ENCODE assay signal across 12 cellular contexts in the genomic region with DNA sequence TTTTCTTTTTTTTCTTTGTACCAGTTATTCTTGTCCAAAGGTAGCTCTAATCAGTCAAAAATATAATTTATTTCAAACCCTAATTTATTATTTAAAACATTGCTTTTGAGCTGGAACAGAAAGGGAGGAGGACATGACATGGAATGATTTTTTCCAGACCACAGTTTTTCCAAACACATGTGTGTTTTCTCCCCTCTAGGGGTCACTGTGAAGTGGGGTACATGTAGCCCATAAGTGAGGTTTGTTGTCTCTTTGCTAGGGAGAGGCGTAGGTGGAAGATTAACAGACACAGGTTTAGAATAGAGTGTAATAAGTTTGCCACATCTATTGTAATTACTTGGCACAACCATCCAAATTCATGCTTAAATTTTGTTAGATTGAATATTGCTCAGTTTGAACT.
DNase-seq lines count a peak whose midpoint lies in the region; ATAC-seq and TF ChIP-seq lines count a peak whose summit lies in the region.
"Had no signal": no experiment of that assay in that cellular context is flagged by ENCODE, and none has a peak within 500 bp of the region (broad histone marks: within the 10 kb centered on the region; RNA-seq: fewer than 3 reads in every experiment).

No MANE protein-coding gene starts in this region.

- intact Hi-C loops in A673 (cut with micrococcal nuclease; ENCODE audit: unreplicated experiment) = no loop called here

- peaks cover 11% of the 10 kb centered on the region; the same call in 1 of the 2 replicates for H3F3A ChIP-seq in SU-DHL-6 (ENCODE audit: insufficient read depth)

- POLR2A ChIA-PET in A673 (lab: Charles Lee; ENCODE audit: low non-redundant PET) = no interaction called here
- POLR2A ChIA-PET in activated CD4-positive, alpha-beta T cell treated with anti-CD3 and anti-CD28 coated beads, Interleukin-2, amount 10 ng/mL, durations not matched to agents 7 days and 5 days (lab: Charles Lee) = interaction anchor here (0.6 kb wide), 1 partner anchor 8 kb away, joined by 3 read pairs; no protein-coding TSS in a partner anchor

- no peak overlapping the region for H3K9ac ChIP-seq in SU-DHL-6 (ENCODE audit: low read length)

- H3K9me3 Mint-ChIP-seq in activated CD4-positive, alpha-beta T cell treated with anti-CD3 and anti-CD28 coated beads, Interleukin-2, amount 10 ng/mL, durations not matched to agents 7 days and 5 days = no peaks in the 10 kb centered on the region
- H3K9me3 Mint-ChIP-seq: T-cell had no signal

- H3K9me2 ChIP-seq in SU-DHL-6 (replicated peaks; ENCODE audit: insufficient read depth, low read length) = no peaks in the 10 kb centered on the region

- no peaks in the 10 kb centered on the region for H3K79me2 ChIP-seq in SU-DHL-6 (ENCODE audit: insufficient read depth, low read length)

- H3K36me3 ChIP-seq in A673 (ENCODE audit: insufficient read depth, low read length, poor library complexity, severe bottlenecking) (peaks cover 56% of the 10 kb centered on the region), SU-DHL-6 (ENCODE audit: low read length) (peaks cover 29% of the 10 kb centered on the region)

- H3K4me2 ChIP-seq in SU-DHL-6 (ENCODE audit: low read depth, low read length, poor library complexity, severe bottlenecking) = no peak overlapping the region

- H3K4me1 ChIP-seq in A673 (ENCODE audit: insufficient read depth, low read length, poor library complexity, severe bottlenecking) = no peaks in the 10 kb centered on the region

- no TSS peak for BruUV-seq in A673 (replicated peaks; lab: Mats Ljungman, UMichigan)

- no peak overlapping the region for H3K4me3 Mint-ChIP-seq in activated CD4-positive, alpha-beta T cell treated with anti-CD3 and anti-CD28 coated beads, Interleukin-2, amount 10 ng/mL, durations not matched to agents 7 days and 5 days
- H3K4me3 Mint-ChIP-seq: T-cell had no signal

- H3K36me3 Mint-ChIP-seq in activated CD4-positive, alpha-beta T cell treated with anti-CD3 and anti-CD28 coated beads, Interleukin-2, amount 10 ng/mL, durations not matched to agents 7 days and 5 days (ENCODE audit: low read depth) = peaks cover 61% of the 10 kb centered on the region

- no peak overlapping the region for H3K4me3 ChIP-seq in A673 (ENCODE audit: low read depth, low read length, poor library complexity, severe bottlenecking)
- H3K4me3 ChIP-seq in SU-DHL-6 (ENCODE audit: insufficient read depth, low read length, poor library complexity, severe bottlenecking) = no peak overlapping the region
- H3K4me3 ChIP-seq in fibroblast of villous mesenchyme (ENCODE audit: low read depth, low read length) = no peak overlapping the region
- H3K4me3 ChIP-seq: ascending aorta, upper lobe of left lung had no signal

- H3K27ac ChIP-seq in A673 (ENCODE audit: low read depth, low read length, poor library complexity, severe bottlenecking) = no peak overlapping the region
- peak overlapping the region; percentile 41; the same call in 1 of the 2 replicates for H3K27ac ChIP-seq in SU-DHL-6 (ENCODE audit: low read depth, low read length)
- H3K27ac ChIP-seq: upper lobe of left lung had no signal

- peak; percentile 56 for TF ChIP-seq CTCF in A673 (conservative IDR thresholded peaks at IDR 0.05; ENCODE audit: low read depth, low read length)
- 0 out of 2 replicates have a peak, but pooled peaks have one; percentile 11 for TF ChIP-seq CTCF in GM12874 (IDR thresholded peaks at IDR 0.05; ENCODE audit: insufficient read depth, low read depth, low read length)
- TF ChIP-seq CTCF in SU-DHL-6 (IDR thresholded peaks at IDR 0.05; ENCODE audit: insufficient read depth, low read length, poor library complexity, severe bottlenecking) = peak; percentile 41
- TF ChIP-seq CTCF in fibroblast of villous mesenchyme (IDR thresholded peaks at IDR 0.05; ENCODE audit: insufficient read depth, low read depth, low read length) = peak; percentile 37

- H2AFZ ChIP-seq in SU-DHL-6 (ENCODE audit: low read depth, low read length, severe bottlenecking) = no peak overlapping the region

- H3K27me3 Mint-ChIP-seq in activated CD4-positive, alpha-beta T cell treated with anti-CD3 and anti-CD28 coated beads, Interleukin-2, amount 10 ng/mL, durations not matched to agents 7 days and 5 days = no peaks in the 10 kb centered on the region
- H3K27me3 Mint-ChIP-seq: T-cell had no signal

- DNase-seq in A673 (ENCODE audit: low spot score) (peak; percentile 11), fibroblast of villous mesenchyme (ENCODE audit: low read depth) (peak; percentile 30), hippocampal formation (lab: John Stamatoyannopoulos, UW) (no peak), activated gamma-delta T cell (lab: John Stamatoyannopoulos, UW) (no peak)
- DNase-seq in activated CD4-positive, alpha-beta T cell treated with anti-CD3 and anti-CD28 coated beads, Interleukin-2, amount 10 ng/mL, durations not matched to agents 7 days and 5 days = no peak
- DNase-seq: left ventricle myocardium superior, T-cell, upper lobe of left lung had no signal

- H3K9me3 ChIP-seq in A673 (ENCODE audit: low read depth, low read length, poor library complexity, severe bottlenecking) (no peaks in the 10 kb centered on the region), SU-DHL-6 (ENCODE audit: insufficient read depth, low read length) (no peaks in the 10 kb centered on the region)
- H3K9me3 ChIP-seq: ascending aorta, upper lobe of left lung had no signal

- CTCF ChIA-PET in A673 (lab: Charles Lee) = interaction anchor here (1.3 kb wide), 1 partner anchor 13 kb away, joined by 6 read pairs; no protein-coding TSS in a partner anchor
- CTCF ChIA-PET in activated CD4-positive, alpha-beta T cell treated with anti-CD3 and anti-CD28 coated beads, Interleukin-2, amount 10 ng/mL, durations not matched to agents 7 days and 5 days (lab: Charles Lee) = no interaction called here

- no peak for ATAC-seq in esophagus mucosa
- ATAC-seq: left ventricle myocardium superior, T-cell had no signal

- H3K4me1 Mint-ChIP-seq in activated CD4-positive, alpha-beta T cell treated with anti-CD3 and anti-CD28 coated beads, Interleukin-2, amount 10 ng/mL, durations not matched to agents 7 days and 5 days = peaks cover 15% of the 10 kb centered on the region

- no peaks in the 10 kb centered on the region for H4K20me1 ChIP-seq in SU-DHL-6 (ENCODE audit: low read depth, low read length)

- no peak overlapping the region for H3K27ac Mint-ChIP-seq in activated CD4-positive, alpha-beta T cell treated with anti-CD3 and anti-CD28 coated beads, Interleukin-2, amount 10 ng/mL, durations not matched to agents 7 days and 5 days
- H3K27ac Mint-ChIP-seq: T-cell had no signal

- H3K27me3 ChIP-seq in A673 (replicated peaks; ENCODE audit: insufficient read depth, low read depth, low read length, poor library complexity) = no peaks in the 10 kb centered on the region
- no peaks in the 10 kb centered on the region for H3K27me3 ChIP-seq in SU-DHL-6 (ENCODE audit: low read length)
- H3K27me3 ChIP-seq: ascending aorta, upper lobe of left lung had no signal

Comparison
In these comparisons a context has a peak if more than half of its experiments do, and no peak if none do; other contexts are left out.
1. DNase-seq: peak in A673 (single experiment) and fibroblast of villous mesenchyme (single experiment); none in activated CD4-positive, alpha-beta T cell treated with anti-CD3 and anti-CD28 coated beads, Interleukin-2, amount 10 ng/mL, durations not matched to agents 7 days and 5 days (single experiment), hippocampal formation (0 of 2) and activated gamma-delta T cell (single experiment).
2. Peak in every context shown above with its lines, with median percentiles within 50 percentile points of each other: CTCF ChIP-seq.